23 cellular contexts compared by ENCODE assay signal in genomic region chr4:160592258-160592657, GRCh38.
"Had no signal": no experiment of that assay in that cellular context is flagged by ENCODE, and none has a peak within 500 bp of the region (broad histone marks: within the 10 kb centered on the region; RNA-seq: fewer than 3 reads in every experiment).

No MANE protein-coding gene starts in this region.

- H3K9me2 ChIP-seq: SK-N-SH had no signal

- H3K9me3 ChIP-seq: MG63, SJSA1 had no signal

- DNase-seq: IMR-90, Karpas-422, KG1, MG63, NCI-H1092, NCI-H1105 treated with DMSO at 0.1 percent for 48 hours, NCI-H1417 treated with DMSO at 0.1 percent for 48 hours, NCI-H146, NCI-H1694 treated with DMSO at 0.1 percent for 48 hours, NCI-H1930, NCI-H2081, NCI-H2107, NCI-H2227 treated with DMSO at 0.1 percent for 48 hours, NCI-H524, NCI-H526 treated with DMSO at 0.1 percent for 48 hours, NCI-H748 treated with DMSO at 0.1 percent for 48 hours, Right ventricle myocardium superior, RPMI8226, SIG-M5, SK-N-SH, SW 1271 had no signal

- H3K9ac ChIP-seq: SK-N-SH had no signal

- ATAC-seq: HepG2 had no signal

- H3K4me3 ChIP-seq: MG63, SJSA1 had no signal

- H3K4me2 ChIP-seq: SK-N-SH had no signal

- H3K4me1 ChIP-seq: SJSA1 had no signal

- H3K36me3 ChIP-seq: MG63, SJSA1 had no signal

- H3K27me3 ChIP-seq: SJSA1 had no signal

- H3K27ac ChIP-seq: SJSA1 had no signal
